Comparison of ENCODE assay signal across 8 cellular contexts in genomic region chrX:54358424-54359211, GRCh38. TPM values are rescaled to one million over a fixed set of nuclear protein-coding genes. Genes with fewer than 3 reads are reported as not detected.
DNase-seq lines count a peak whose midpoint lies in the region; ATAC-seq and TF ChIP-seq lines count a peak whose summit lies in the region.

No MANE protein-coding gene starts in this region.

- H3K36me3 ChIP-seq in mucosa of descending colon (ENCODE audit: low read depth), result no peaks in the 10 kb centered on the region

- H3K9me3 ChIP-seq in mucosa of descending colon, result no peaks in the 10 kb centered on the region

- peaks cover 9 to 22% of the 10 kb centered on the region in 2 donors for H3K4me1 Mint-ChIP-seq in stimulated activated naive B cell treated with anti-CD40 and anti-IgM and Interleukin-4, amounts not matched to agents 10 μg/mL and 1 μg/mL and 100 μg/mL, for 72 hours

- ATAC-seq in GM21390 (IDR thresholded peaks at IDR 0.05; ENCODE audit: unreplicated experiment) (peak; percentile 61), mucosa of descending colon (peak; percentile 29), HG03354 (IDR thresholded peaks at IDR 0.05; ENCODE audit: poor library complexity, severe bottlenecking, unreplicated experiment) (no peak)
- peak; percentile 72 to 73 for ATAC-seq in stimulated activated naive B cell treated with anti-CD40 and anti-IgM and Interleukin-4, amounts not matched to agents 10 μg/mL and 1 μg/mL and 100 μg/mL, for 72 hours (replicated peaks)

- H3K27me3 Mint-ChIP-seq in stimulated activated naive B cell treated with anti-CD40 and anti-IgM and Interleukin-4, amounts not matched to agents 10 μg/mL and 1 μg/mL and 100 μg/mL, for 72 hours, result peaks cover 29 to 43% of the 10 kb centered on the region in 2 donors

- intact Hi-C loops in mucosa of descending colon (cut with DNase I, micrococcal nuclease), result no loop called here

- H3K4me3 Mint-ChIP-seq in stimulated activated naive B cell treated with anti-CD40 and anti-IgM and Interleukin-4, amounts not matched to agents 10 μg/mL and 1 μg/mL and 100 μg/mL, for 72 hours, result peak overlapping the region; percentile 85 to 93

- no peaks in the 10 kb centered on the region for H3K4me1 ChIP-seq in mucosa of descending colon (ENCODE audit: low read depth)

- peak overlapping the region; percentile 16 for H3K27ac ChIP-seq in epithelial cell of prostate

- no peaks in the 10 kb centered on the region for H3K36me3 Mint-ChIP-seq in stimulated activated naive B cell treated with anti-CD40 and anti-IgM and Interleukin-4, amounts not matched to agents 10 μg/mL and 1 μg/mL and 100 μg/mL, for 72 hours

- H3K4me3 ChIP-seq in mucosa of descending colon, result no peak overlapping the region

- H3K27ac Mint-ChIP-seq in stimulated activated naive B cell treated with anti-CD40 and anti-IgM and Interleukin-4, amounts not matched to agents 10 μg/mL and 1 μg/mL and 100 μg/mL, for 72 hours, result peak overlapping the region; percentile 88

- DNase-seq in NCI-H2171 (lab: John Stamatoyannopoulos, UW), result peak; percentile 78
- DNase-seq in activated CD8-positive, alpha-beta memory T cell treated with anti-CD3 and anti-CD28 coated beads, Interleukin-2, amount 50 U/mL, for 48 hours, result peak; percentile 60
- no peak for DNase-seq in epithelial cell of prostate (ENCODE audit: low read depth, low spot score)
- DNase-seq in mucosa of descending colon, result peak; percentile 11 to 48 (median 23)
- DNase-seq in stimulated activated naive B cell treated with anti-CD40 and anti-IgM and Interleukin-4, amounts not matched to agents 10 μg/mL and 1 μg/mL and 100 μg/mL, for 72 hours, result peak; percentile 26
- no peak for DNase-seq in GM19240 (ENCODE audit: insufficient read length, low spot score)

- no peak for TF ChIP-seq CTCF in mucosa of descending colon (IDR thresholded peaks at IDR 0.05)

- no peaks in the 10 kb centered on the region for H3K9me3 Mint-ChIP-seq in stimulated activated naive B cell treated with anti-CD40 and anti-IgM and Interleukin-4, amounts not matched to agents 10 μg/mL and 1 μg/mL and 100 μg/mL, for 72 hours

RNA-seq across cellular contexts. Expression of gene WNK3, which starts 0.8 kb away (rescaled TPM):
- total RNA-seq in mucosa of descending colon, result 1 to 10 TPM in 1 of 3 donors, under 1 TPM in 2; 0.14 to 2.0 (median 0.27) TPM

Comparison
In these comparisons a context has a peak if more than half of its experiments do, and no peak if none do; other contexts are left out.
1. DNase-seq: peak in NCI-H2171 (single experiment), activated CD8-positive, alpha-beta memory T cell treated with anti-CD3 and anti-CD28 coated beads, Interleukin-2, amount 50 U/mL, for 48 hours (single experiment), mucosa of descending colon (3 of 3) and stimulated activated naive B cell treated with anti-CD40 and anti-IgM and Interleukin-4, amounts not matched to agents 10 μg/mL and 1 μg/mL and 100 μg/mL, for 72 hours (single experiment); none in epithelial cell of prostate (single experiment) and GM19240 (single experiment).